In genomic region chr6:110233769-110234374, GRCh38 we compare ENCODE assay signal across 9 cellular contexts. TPM values are rescaled to one million over a fixed set of nuclear protein-coding genes. Genes with fewer than 3 reads are reported as not detected.
A peak's percentile ranks its signal among the peaks of the same experiment; 100 is the strongest.
DNase-seq lines count a peak whose midpoint lies in the region; ATAC-seq and TF ChIP-seq lines count a peak whose summit lies in the region.
"Had no signal": no experiment of that assay in that cellular context is flagged by ENCODE, and none has a peak within 500 bp of the region (broad histone marks: within the 10 kb centered on the region; RNA-seq: fewer than 3 reads in every experiment).

No MANE protein-coding gene starts in this region.

- H3K36me3 ChIP-seq in Karpas-422 (ENCODE audit: insufficient read depth, low read length) (peaks cover 42% of the 10 kb centered on the region), heart right ventricle (peaks cover 0 to 37% (median 3%) of the 10 kb centered on the region in 9 donors), brain microvascular endothelial cell (replicated peaks) (peaks cover 2% of the 10 kb centered on the region)

- H3K4me1 ChIP-seq in Karpas-422 (ENCODE audit: low read length) (peaks cover 7% of the 10 kb centered on the region), heart right ventricle (peaks cover 0 to 16% (median 11%) of the 10 kb centered on the region in 9 donors)
- H3K4me1 ChIP-seq: gastrocnemius medialis had no signal

- ATAC-seq in GM21619 (IDR thresholded peaks at IDR 0.05; ENCODE audit: unreplicated experiment) (peak; percentile 97), heart right ventricle (peak in 7 of 8 donors; percentile 38 to 73 (median 55)), HG03457 (IDR thresholded peaks at IDR 0.05; ENCODE audit: unreplicated experiment) (no peak)

- H3K79me2 ChIP-seq in Karpas-422 (ENCODE audit: low read length), result no peaks in the 10 kb centered on the region

- H3K4me2 ChIP-seq in Karpas-422 (ENCODE audit: low read depth, low read length, poor library complexity, severe bottlenecking), result peak overlapping the region; percentile 3

- H3K4me3 ChIP-seq in Karpas-422 (ENCODE audit: low read length) (no peak overlapping the region), heart right ventricle (no peak overlapping the region), brain microvascular endothelial cell (ENCODE audit: low read depth, low read length) (no peak overlapping the region)
- H3K4me3 ChIP-seq: gastrocnemius medialis had no signal

- no peak for TF ChIP-seq CTCF in GM13977 (IDR thresholded peaks at IDR 0.05; ENCODE audit: extremely low read depth, insufficient read depth, missing control alignments)
- no peak for TF ChIP-seq CTCF in heart right ventricle (IDR thresholded peaks at IDR 0.05)
- TF ChIP-seq CTCF in brain microvascular endothelial cell (IDR thresholded peaks at IDR 0.05; ENCODE audit: low read depth, low read length, missing control alignments), result no peak

- no peaks in the 10 kb centered on the region for H4K20me1 ChIP-seq in Karpas-422 (ENCODE audit: insufficient read depth, low read depth, low read length)

- H3K27me3 ChIP-seq in Karpas-422 (ENCODE audit: low read length) (no peaks in the 10 kb centered on the region), heart right ventricle (no peaks in the 10 kb centered on the region), brain microvascular endothelial cell (replicated peaks) (no peaks in the 10 kb centered on the region)
- H3K27me3 ChIP-seq: gastrocnemius medialis had no signal

- DNase-seq in GM13977 (ENCODE audit: low spot score) (peak; percentile 67), Karpas-422 (peak; percentile 68), heart right ventricle (no peak), NCI-H2171 treated with DMSO at 0.1 percent for 48 hours (lab: John Stamatoyannopoulos, UW) (no peak), brain microvascular endothelial cell (no peak), GF-D8 (lab: John Stamatoyannopoulos, UW) (no peak)
- DNase-seq: gastrocnemius medialis had no signal

- no peak overlapping the region for H3K9ac ChIP-seq in Karpas-422 (ENCODE audit: low read length)

- intact Hi-C loops in heart right ventricle (cut with DNase I), result no loop called here

- no peaks in the 10 kb centered on the region for H3K9me3 ChIP-seq in Karpas-422 (ENCODE audit: low read length)
- no peaks in the 10 kb centered on the region for H3K9me3 ChIP-seq in heart right ventricle
- H3K9me3 ChIP-seq: gastrocnemius medialis had no signal

- H3K9me2 ChIP-seq in Karpas-422 (replicated peaks; ENCODE audit: insufficient read depth, low read length), result no peaks in the 10 kb centered on the region

- H2AFZ ChIP-seq in Karpas-422 (ENCODE audit: low read length), result no peak overlapping the region

- 92 to 96% methylated on average over 2 of the region's 2 CpGs for WGBS in heart right ventricle, 2 donors

- H3K27ac ChIP-seq in Karpas-422 (ENCODE audit: low read length), result no peak overlapping the region
- peak overlapping the region in 5 of 10 donors; percentile 20 to 47 (median 32) for H3K27ac ChIP-seq in heart right ventricle
- no peak overlapping the region for H3K27ac ChIP-seq in brain microvascular endothelial cell
- H3K27ac ChIP-seq: gastrocnemius medialis had no signal

- in situ Hi-C loops in GM13977 (cut with MboI; ENCODE audit: low pct_unique_long_range_greater_than_20kb, low sequenced_read_pairs, unreplicated experiment), result no loop called here
- in situ Hi-C loops in brain microvascular endothelial cell (cut with HindIII; ENCODE audit: low pct_ligation_motif_present, low sequenced_read_pairs), result no loop called here

RNA-seq across cellular contexts. Expression of gene CDC40, which starts 53.6 kb away (rescaled TPM):
- 35.5 and 39.5 TPM in 2 replicates for total RNA-seq in Karpas-422 (2014; rRNA removed; shearing (Covaris generic); ENCODE audit: low replicate concordance)
- 10 to 100 TPM; 13.6 to 20.5 (median 16.2) TPM for total RNA-seq in heart right ventricle
- polyA plus RNA-seq in heart right ventricle, result 1 to 10 TPM; 5.7 to 6.7 TPM

RNA-seq across cellular contexts. Expression of gene WASF1, which starts 54.4 kb away (rescaled TPM):
- 9.0 and 18.0 TPM in 2 replicates for total RNA-seq in Karpas-422 (2014; rRNA removed; shearing (Covaris generic); ENCODE audit: low replicate concordance)
- total RNA-seq in heart right ventricle, result 1 to 10 TPM in 4 of 10 donors, under 1 TPM in 6; 0.43 to 3.1 (median 0.79) TPM
- 1 to 10 TPM; 1.2 to 1.6 TPM for polyA plus RNA-seq in heart right ventricle

Comparison
In these comparisons a context has a peak if more than half of its experiments do, and no peak if none do; other contexts are left out.
1. DNase-seq: peak in GM13977 (single experiment) and Karpas-422 (single experiment); none in heart right ventricle (0 of 2), NCI-H2171 treated with DMSO at 0.1 percent for 48 hours (single experiment), brain microvascular endothelial cell (single experiment) and GF-D8 (single experiment).